ENCODE assay signal across 15 cellular contexts in the genomic region with DNA sequence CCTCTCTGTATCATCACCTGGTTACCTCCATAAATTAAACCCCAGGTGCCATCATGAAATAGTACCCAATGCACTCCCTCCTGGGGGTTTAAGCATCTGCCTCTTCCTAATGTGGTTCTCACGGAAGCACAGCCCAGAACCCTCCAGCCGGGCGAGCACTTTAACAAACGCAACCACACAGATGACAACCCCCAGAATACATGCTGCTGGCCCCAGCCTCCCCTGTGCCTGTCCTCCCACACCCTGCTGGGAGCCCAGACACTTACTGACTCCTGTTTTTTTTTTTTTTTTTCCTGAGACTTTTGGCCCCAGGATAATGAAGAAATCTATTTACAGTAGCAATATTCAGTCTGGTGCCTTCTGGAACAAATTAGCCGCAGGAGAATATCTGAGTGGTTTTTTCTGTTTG. TPM values are rescaled to one million over a fixed set of nuclear protein-coding genes. Genes with fewer than 3 reads are reported as not detected.
DNase-seq lines count a peak whose midpoint lies in the region; ATAC-seq and TF ChIP-seq lines count a peak whose summit lies in the region.
"Had no signal": no experiment of that assay in that cellular context is flagged by ENCODE, and none has a peak within 500 bp of the region (broad histone marks: within the 10 kb centered on the region; RNA-seq: fewer than 3 reads in every experiment).

No MANE protein-coding gene starts in this region.

- peak; percentile 22 for DNase-seq in NCI-H1092 treated with DMSO at 0.1 percent for 48 hours (lab: John Stamatoyannopoulos, UW)
- DNase-seq in NCI-H1092 (lab: John Stamatoyannopoulos, UW) = no peak
- DNase-seq in iris pigment epithelial cell (ENCODE audit: low read depth) = peak; percentile 31
- peak in 1 of 2 donors; percentile 53 for DNase-seq in tibial artery
- no peak for DNase-seq in GDM1 (lab: John Stamatoyannopoulos, UW)
- DNase-seq: activated T-cell treated with anti-CD3 and anti-CD28 coated beads, Interleukin-2, amount 50 U/mL, for 4 hours; DMS53; NCI-H526; nucleus accumbens; stimulated activated CD4-positive, alpha-beta T cell treated with anti-CD3 and anti-CD28 coated beads, Interleukin-2, amount 100 ng/mL, for 48 hours; stimulated activated naive CD8-positive, alpha-beta T cell treated with anti-CD3 and anti-CD28 coated beads, Interleukin-15, Interleukin-2, amounts not matched to agents 100 U/mL and 50 U/mL, for 24 hours had no signal

- TF ChIP-seq CTCF in brain (conservative IDR thresholded peaks at IDR 0.05) = no peak
- TF ChIP-seq CTCF in tibial artery (IDR thresholded peaks at IDR 0.05) = no peak

- H3K9me3 ChIP-seq in tibial artery = no peaks in the 10 kb centered on the region

- peaks cover 11% of the 10 kb centered on the region for H3K27me3 Mint-ChIP-seq in brain

- H3K27me3 ChIP-seq in tibial artery = no peaks in the 10 kb centered on the region

- ATAC-seq in GM21526 (IDR thresholded peaks at IDR 0.05; ENCODE audit: low FRiP score, unreplicated experiment) (no peak), HG02763 (IDR thresholded peaks at IDR 0.05; ENCODE audit: unreplicated experiment) (no peak)
- ATAC-seq: activated T-cell treated with anti-CD3 and anti-CD28 coated beads, Interleukin-2, amount 50 U/mL, for 4 hours; stimulated activated naive CD8-positive, alpha-beta T cell treated with anti-CD3 and anti-CD28 coated beads, Interleukin-15, Interleukin-2, amounts not matched to agents 100 U/mL and 50 U/mL, for 24 hours had no signal

- H3K9me3 Mint-ChIP-seq in brain = peaks cover 0 to 4% (median 3%) of the 10 kb centered on the region in 5 experiments
- H3K9me3 Mint-ChIP-seq: activated T-cell treated with anti-CD3 and anti-CD28 coated beads, Interleukin-2, amount 50 U/mL, for 4 hours had no signal

- intact Hi-C loops in tibial artery (cut with DNase I; ENCODE audit: low total_unique reads) = no loop called here

- H3K36me3 Mint-ChIP-seq in brain = no peaks in the 10 kb centered on the region

- no peaks in the 10 kb centered on the region for H3K36me3 ChIP-seq in tibial artery

- H3K27ac Mint-ChIP-seq in brain = peak overlapping the region in 4 of 5 experiments; percentile 15 to 91 (median 80)

- no peak overlapping the region for H3K4me3 Mint-ChIP-seq in brain
- H3K4me3 Mint-ChIP-seq: activated T-cell treated with anti-CD3 and anti-CD28 coated beads, Interleukin-2, amount 50 U/mL, for 4 hours had no signal

- peak overlapping the region; percentile 69 to 79 for H3K27ac ChIP-seq in tibial artery
- H3K27ac ChIP-seq: 22Rv1 had no signal

- H3K4me1 Mint-ChIP-seq in brain = peaks cover 30% of the 10 kb centered on the region

- no peak overlapping the region for H3K4me3 ChIP-seq in tibial artery

- H3K4me1 ChIP-seq in tibial artery = peaks cover 0 to 28% (median 23%) of the 10 kb centered on the region in 4 donors

RNA-seq across cellular contexts. Expression of a gene that starts 50.0 kb away (rescaled TPM):
- 1.6 TPM for polyA plus RNA-seq in brain (ENCODE audit: insufficient read depth, low read depth, low replicate concordance)

Comparison
In these comparisons a context has a peak if more than half of its experiments do, and no peak if none do; other contexts are left out.
1. DNase-seq: peak in NCI-H1092 treated with DMSO at 0.1 percent for 48 hours (single experiment) and iris pigment epithelial cell (single experiment); none in NCI-H1092 (single experiment) and GDM1 (single experiment).